In genomic region chr6:20401403-20402180, GRCh38 we compare ENCODE assay signal across 8 cellular contexts. TPM values are rescaled to one million over a fixed set of nuclear protein-coding genes. Genes with fewer than 3 reads are reported as not detected.
A peak's percentile ranks its signal among the peaks of the same experiment; 100 is the strongest.
DNase-seq lines count a peak whose midpoint lies in the region; ATAC-seq and TF ChIP-seq lines count a peak whose summit lies in the region.

E2F3 (plus strand) TSS chr6:20401879; CDS start chr6:20402233, 354 bp downstream.

- no peaks in the 10 kb centered on the region for H3K27me3 ChIP-seq in fibroblast of lung (ENCODE audit: control insufficient read depth, insufficient read depth, low read length)
- no peaks in the 10 kb centered on the region for H3K27me3 ChIP-seq in naive thymus-derived CD4-positive, alpha-beta T cell (ENCODE audit: control insufficient read depth in 2 of 2, insufficient read depth in 2 of 2, low read length in 2 of 2)

- peaks cover 25% of the 10 kb centered on the region for H3K79me2 ChIP-seq in fibroblast of lung (ENCODE audit: control insufficient read depth, insufficient read depth, low read length)

- H3K4me3 ChIP-seq in LNCaP clone FGC (ENCODE audit: low read depth, low read length): peak within 1 kb of the TSS; percentile 73
- H3K4me3 ChIP-seq in fibroblast of lung (replicated peaks in 1 of 4; ENCODE audit: control extremely low read depth in 1 of 4, insufficient read depth in 1 of 4, low read depth in 3 of 4, low read length in 4 of 4): peak within 1 kb of the TSS; percentile 65 to 96 (median 82)
- peak within 1 kb of the TSS; percentile 89 for H3K4me3 ChIP-seq in naive thymus-derived CD4-positive, alpha-beta T cell (ENCODE audit: low read length)

- H4K20me1 ChIP-seq in fibroblast of lung (ENCODE audit: control insufficient read depth, extremely low read depth, insufficient read depth, low read length): no peaks in the 10 kb centered on the region

- peaks cover 32% of the 10 kb centered on the region for H3K36me3 Mint-ChIP-seq in activated T-helper 17 cell treated with anti-CD3 and anti-CD28 coated beads, Interleukin-2, amount 50 U/mL, for 72 hours (ENCODE audit: low read depth)
- H3K36me3 Mint-ChIP-seq in naive thymus-derived CD4-positive, alpha-beta T cell: peaks cover 0 to 16% (median 0%) of the 10 kb centered on the region in 5 donors
- H3K36me3 Mint-ChIP-seq in stimulated activated naive B cell treated with anti-CD40 and anti-IgM and Interleukin-4, amounts not matched to agents 10 μg/mL and 1 μg/mL and 100 μg/mL, for 72 hours: peaks cover 5 to 9% of the 10 kb centered on the region in 2 donors

- H3K27me3 Mint-ChIP-seq in activated T-helper 17 cell treated with anti-CD3 and anti-CD28 coated beads, Interleukin-2, amount 50 U/mL, for 72 hours: no peaks in the 10 kb centered on the region
- H3K27me3 Mint-ChIP-seq in naive thymus-derived CD4-positive, alpha-beta T cell: peaks cover 0 to 3% (median 0%) of the 10 kb centered on the region in 5 donors
- no peaks in the 10 kb centered on the region for H3K27me3 Mint-ChIP-seq in stimulated activated naive B cell treated with anti-CD40 and anti-IgM and Interleukin-4, amounts not matched to agents 10 μg/mL and 1 μg/mL and 100 μg/mL, for 72 hours

- no peaks in the 10 kb centered on the region for H3K4me1 ChIP-seq in fibroblast of lung (ENCODE audit: control insufficient read depth, extremely low read depth, insufficient read depth, low read length)
- H3K4me1 ChIP-seq in naive thymus-derived CD4-positive, alpha-beta T cell (ENCODE audit: control insufficient read depth in 2 of 2, insufficient read depth in 2 of 2, low read length in 2 of 2): peaks cover 4 to 28% of the 10 kb centered on the region in 2 donors

- H3K36me3 ChIP-seq in fibroblast of lung (ENCODE audit: control insufficient read depth, insufficient read depth, low read length): peaks cover 1% of the 10 kb centered on the region
- H3K36me3 ChIP-seq in naive thymus-derived CD4-positive, alpha-beta T cell (ENCODE audit: control insufficient read depth in 2 of 3, insufficient read depth in 3 of 3, low read length in 3 of 3): no peaks in the 10 kb centered on the region

- peak within 1 kb of the TSS; percentile 96 for H2AFZ ChIP-seq in fibroblast of lung (ENCODE audit: low read length)

- peaks cover 22% of the 10 kb centered on the region for H3K4me1 Mint-ChIP-seq in activated T-helper 17 cell treated with anti-CD3 and anti-CD28 coated beads, Interleukin-2, amount 50 U/mL, for 72 hours
- peaks cover 19 to 52% (median 35%) of the 10 kb centered on the region in 7 donors for H3K4me1 Mint-ChIP-seq in naive thymus-derived CD4-positive, alpha-beta T cell
- peaks cover 5 to 16% of the 10 kb centered on the region in 2 donors for H3K4me1 Mint-ChIP-seq in stimulated activated naive B cell treated with anti-CD40 and anti-IgM and Interleukin-4, amounts not matched to agents 10 μg/mL and 1 μg/mL and 100 μg/mL, for 72 hours

- peak within 1 kb of the TSS; percentile 98 for H3K4me3 Mint-ChIP-seq in activated T-helper 17 cell treated with anti-CD3 and anti-CD28 coated beads, Interleukin-2, amount 50 U/mL, for 72 hours
- peak within 1 kb of the TSS; percentile 90 to 98 (median 93) for H3K4me3 Mint-ChIP-seq in naive thymus-derived CD4-positive, alpha-beta T cell
- peak within 1 kb of the TSS; percentile 84 to 99 for H3K4me3 Mint-ChIP-seq in stimulated activated naive B cell treated with anti-CD40 and anti-IgM and Interleukin-4, amounts not matched to agents 10 μg/mL and 1 μg/mL and 100 μg/mL, for 72 hours

- H3K9me3 Mint-ChIP-seq in activated T-helper 17 cell treated with anti-CD3 and anti-CD28 coated beads, Interleukin-2, amount 50 U/mL, for 72 hours: no peaks in the 10 kb centered on the region
- H3K9me3 Mint-ChIP-seq in naive thymus-derived CD4-positive, alpha-beta T cell: peaks cover 0 to 3% (median 0%) of the 10 kb centered on the region in 11 donors
- H3K9me3 Mint-ChIP-seq in stimulated activated naive B cell treated with anti-CD40 and anti-IgM and Interleukin-4, amounts not matched to agents 10 μg/mL and 1 μg/mL and 100 μg/mL, for 72 hours: peaks cover 0 to 2% of the 10 kb centered on the region in 2 donors

- peak within 1 kb of the TSS; percentile 100 for H3K4me2 ChIP-seq in fibroblast of lung (ENCODE audit: extremely low read depth, insufficient read depth, low read length)

- peak; percentile 100 for DNase-seq in Daoy (ENCODE audit: low read depth)
- DNase-seq in GOT3 (lab: John Stamatoyannopoulos, UW): peak; percentile 96
- peak; percentile 100 for DNase-seq in LNCaP clone FGC (ENCODE audit: low read depth)
- DNase-seq in RWPE1 (ENCODE audit: low spot score): peak; percentile 100
- peak; percentile 100 for DNase-seq in fibroblast of lung (ENCODE audit: low read depth in 2 of 2)
- DNase-seq in naive thymus-derived CD4-positive, alpha-beta T cell: peak; percentile 93 to 99 (median 99)
- peak; percentile 99 for DNase-seq in stimulated activated naive B cell treated with anti-CD40 and anti-IgM and Interleukin-4, amounts not matched to agents 10 μg/mL and 1 μg/mL and 100 μg/mL, for 72 hours

- peak within 1 kb of the TSS; percentile 99 for H3K27ac Mint-ChIP-seq in activated T-helper 17 cell treated with anti-CD3 and anti-CD28 coated beads, Interleukin-2, amount 50 U/mL, for 72 hours
- peak within 1 kb of the TSS; percentile 74 to 95 (median 83) for H3K27ac Mint-ChIP-seq in naive thymus-derived CD4-positive, alpha-beta T cell
- peak within 1 kb of the TSS; percentile 100 for H3K27ac Mint-ChIP-seq in stimulated activated naive B cell treated with anti-CD40 and anti-IgM and Interleukin-4, amounts not matched to agents 10 μg/mL and 1 μg/mL and 100 μg/mL, for 72 hours

- H3K27ac ChIP-seq in RWPE1 (peak within 1 kb of the TSS; percentile 97), fibroblast of lung (ENCODE audit: insufficient read depth, low read length) (peak within 1 kb of the TSS; percentile 73)
- H3K27ac ChIP-seq in naive thymus-derived CD4-positive, alpha-beta T cell (ENCODE audit: low read depth, low read length): peak within 1 kb of the TSS; percentile 75

- peak; percentile 91 for ATAC-seq in activated T-helper 17 cell treated with anti-CD3 and anti-CD28 coated beads, Interleukin-2, amount 50 U/mL, for 72 hours (replicated peaks)
- ATAC-seq in naive thymus-derived CD4-positive, alpha-beta T cell: peak; percentile 90
- peak; percentile 83 for ATAC-seq in stimulated activated naive B cell treated with anti-CD40 and anti-IgM and Interleukin-4, amounts not matched to agents 10 μg/mL and 1 μg/mL and 100 μg/mL, for 72 hours (replicated peaks)

- H3K9ac ChIP-seq in fibroblast of lung (ENCODE audit: insufficient read depth, low read length): peak within 1 kb of the TSS; percentile 75

- no peak for TF ChIP-seq CTCF in LNCaP clone FGC (IDR thresholded peaks at IDR 0.05; ENCODE audit: control insufficient read depth, extremely low read depth, insufficient read depth)
- TF ChIP-seq CTCF in RWPE1 (conservative IDR thresholded peaks at IDR 0.05; ENCODE audit: low read depth): no peak
- no peak for TF ChIP-seq CTCF in fibroblast of lung (conservative IDR thresholded peaks at IDR 0.05 in 1 of 2, IDR thresholded peaks at IDR 0.05 in 1 of 2; ENCODE audit: low read depth in 1 of 2, low read length in 2 of 2)

- H3K9me3 ChIP-seq in fibroblast of lung (ENCODE audit: control insufficient read depth, insufficient read depth, low read depth, low read length): no peaks in the 10 kb centered on the region
- H3K9me3 ChIP-seq in naive thymus-derived CD4-positive, alpha-beta T cell (ENCODE audit: control insufficient read depth in 2 of 3, low read length in 3 of 3): no peaks in the 10 kb centered on the region

- POLR2A ChIA-PET in RWPE1 (lab: Yijun Ruan, JAX; ENCODE audit: low non-redundant PET): interaction anchor here (0.7 kb wide), 1 partner anchor 9 kb away, joined by 3 read pairs; no protein-coding TSS in a partner anchor
- POLR2A ChIA-PET in naive thymus-derived CD4-positive, alpha-beta T cell (lab: Charles Lee): interaction anchor here (0.7 to 4.4 kb wide), 3 partner anchors 16 to 52 kb away, joined by 3 to 54 read pairs (median 4); no protein-coding TSS in a partner anchor

- CTCF ChIA-PET in RWPE1 (lab: Yijun Ruan, JAX): no interaction called here
- CTCF ChIA-PET in naive thymus-derived CD4-positive, alpha-beta T cell (lab: Charles Lee): no interaction called here

- intact Hi-C loops in naive thymus-derived CD4-positive, alpha-beta T cell (cut with micrococcal nuclease): loop anchor here (1.0 to 10.0 kb wide), 11 partner anchors 14 to 1187 kb away; partner anchors contain the start of genes CDKAL1 (in 2 of the 2) and MBOAT1 (in 1 of the 2)

RNA-seq across cellular contexts. Expression of gene E2F3, which starts in this region (rescaled TPM):
- 5.6 and 8.1 TPM in 2 replicates for total RNA-seq in Daoy (2014; rRNA removed; shearing (Covaris generic))
- total RNA-seq in activated T-helper 17 cell treated with anti-CD3 and anti-CD28 coated beads, Interleukin-2, amount 50 U/mL, for 72 hours: 10 to 100 TPM; 13.6 to 26.6 TPM
- 3.1 and 4.1 TPM in 2 replicates for total RNA-seq in fibroblast of lung
- polyA plus RNA-seq in fibroblast of lung: 12.3 and 14.8 TPM in 2 replicates
- 9.1 and 10.2 TPM in 2 replicates for polyA plus RNA-seq in fibroblast of lung (2012)
- polyA minus RNA-seq in fibroblast of lung (ENCODE audit: low replicate concordance): 6.0 and 7.7 TPM in 2 replicates
- total RNA-seq in naive thymus-derived CD4-positive, alpha-beta T cell: 10 to 100 TPM in 4 of 5 experiments, 1 to 10 TPM in 1; 5.1 to 39.2 (median 30.8) TPM
- 1 to 10 TPM; 3.0 to 3.5 TPM for polyA plus RNA-seq in naive thymus-derived CD4-positive, alpha-beta T cell

Comparison
In these comparisons a context has a peak if more than half of its experiments do, and no peak if none do; other contexts are left out.
1. Peak in every context shown above with its lines: DNase-seq, ATAC-seq, H3K4me3 ChIP-seq and H3K27ac ChIP-seq.